In genomic region chr13:76516013-76516412, GRCh38 we compare ENCODE assay signal across 1 cellular context.
TF ChIP-seq lines count a peak whose summit lies in the region.

No MANE protein-coding gene starts in this region.

TF ChIP-seq in WTC11, 78 proteins besides CTCF, POLR2A, EP300 and RAD21 (continued from another document):
- no peak for TF ChIP-seq ZNF396 (CRISPR knock-in tag; IDR thresholded peaks at IDR 0.05; ENCODE audit: borderline replicate concordance)
- no peak for TF ChIP-seq ZNF263 (CRISPR knock-in tag; IDR thresholded peaks at IDR 0.05; ENCODE audit: low read depth)
- TF ChIP-seq, protein P1, sequence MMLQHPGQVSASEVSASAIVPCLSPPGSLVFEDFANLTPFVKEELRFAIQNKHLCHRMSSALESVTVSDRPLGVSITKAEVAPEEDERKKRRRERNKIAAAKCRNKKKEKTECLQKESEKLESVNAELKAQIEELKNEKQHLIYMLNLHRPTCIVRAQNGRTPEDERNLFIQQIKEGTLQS (CRISPR knock-in tag; conservative IDR thresholded peaks at IDR 0.05): no peak
- TF ChIP-seq, protein P2, sequence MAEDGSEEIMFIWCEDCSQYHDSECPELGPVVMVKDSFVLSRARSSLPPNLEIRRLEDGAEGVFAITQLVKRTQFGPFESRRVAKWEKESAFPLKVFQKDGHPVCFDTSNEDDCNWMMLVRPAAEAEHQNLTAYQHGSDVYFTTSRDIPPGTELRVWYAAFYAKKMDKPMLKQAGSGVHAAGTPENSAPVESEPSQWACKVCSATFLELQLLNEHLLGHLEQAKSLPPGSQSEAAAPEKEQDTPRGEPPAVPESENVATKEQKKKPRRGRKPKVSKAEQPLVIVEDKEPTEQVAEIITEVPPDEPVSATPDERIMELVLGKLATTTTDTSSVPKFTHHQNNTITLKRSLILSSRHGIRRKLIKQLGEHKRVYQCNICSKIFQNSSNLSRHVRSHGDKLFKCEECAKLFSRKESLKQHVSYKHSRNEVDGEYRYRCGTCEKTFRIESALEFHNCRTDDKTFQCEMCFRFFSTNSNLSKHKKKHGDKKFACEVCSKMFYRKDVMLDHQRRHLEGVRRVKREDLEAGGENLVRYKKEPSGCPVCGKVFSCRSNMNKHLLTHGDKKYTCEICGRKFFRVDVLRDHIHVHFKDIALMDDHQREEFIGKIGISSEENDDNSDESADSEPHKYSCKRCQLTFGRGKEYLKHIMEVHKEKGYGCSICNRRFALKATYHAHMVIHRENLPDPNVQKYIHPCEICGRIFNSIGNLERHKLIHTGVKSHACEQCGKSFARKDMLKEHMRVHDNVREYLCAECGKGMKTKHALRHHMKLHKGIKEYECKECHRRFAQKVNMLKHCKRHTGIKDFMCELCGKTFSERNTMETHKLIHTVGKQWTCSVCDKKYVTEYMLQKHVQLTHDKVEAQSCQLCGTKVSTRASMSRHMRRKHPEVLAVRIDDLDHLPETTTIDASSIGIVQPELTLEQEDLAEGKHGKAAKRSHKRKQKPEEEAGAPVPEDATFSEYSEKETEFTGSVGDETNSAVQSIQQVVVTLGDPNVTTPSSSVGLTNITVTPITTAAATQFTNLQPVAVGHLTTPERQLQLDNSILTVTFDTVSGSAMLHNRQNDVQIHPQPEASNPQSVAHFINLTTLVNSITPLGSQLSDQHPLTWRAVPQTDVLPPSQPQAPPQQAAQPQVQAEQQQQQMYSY (CRISPR knock-in tag; IDR thresholded peaks at IDR 0.05): no peak
- TF ChIP-seq, protein P3, sequence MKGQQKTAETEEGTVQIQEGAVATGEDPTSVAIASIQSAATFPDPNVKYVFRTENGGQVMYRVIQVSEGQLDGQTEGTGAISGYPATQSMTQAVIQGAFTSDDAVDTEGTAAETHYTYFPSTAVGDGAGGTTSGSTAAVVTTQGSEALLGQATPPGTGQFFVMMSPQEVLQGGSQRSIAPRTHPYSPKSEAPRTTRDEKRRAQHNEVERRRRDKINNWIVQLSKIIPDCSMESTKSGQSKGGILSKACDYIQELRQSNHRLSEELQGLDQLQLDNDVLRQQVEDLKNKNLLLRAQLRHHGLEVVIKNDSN (CRISPR knock-in tag; IDR thresholded peaks at IDR 0.05): no peak
- TF ChIP-seq RORB (CRISPR knock-in tag; IDR thresholded peaks at IDR 0.05): no peak
- TF ChIP-seq KAT7 (CRISPR knock-in tag; IDR thresholded peaks at IDR 0.05; ENCODE audit: borderline replicate concordance): no peak
- TF ChIP-seq MYBL2 (CRISPR knock-in tag; IDR thresholded peaks at IDR 0.05): no peak
TF ChIP-seq in WTC11: peak in this region for 0.
